In genomic region chr19:11192957-11193939, GRCh38 we compare ENCODE assay signal across 22 cellular contexts. TPM values are rescaled to one million over a fixed set of nuclear protein-coding genes. Genes with fewer than 3 reads are reported as not detected.
A peak's percentile ranks its signal among the peaks of the same experiment; 100 is the strongest.
DNase-seq lines count a peak whose midpoint lies in the region; ATAC-seq and TF ChIP-seq lines count a peak whose summit lies in the region.
"Had no signal": no experiment of that assay in that cellular context is flagged by ENCODE, and none has a peak within 500 bp of the region (broad histone marks: within the 10 kb centered on the region; RNA-seq: fewer than 3 reads in every experiment).

No MANE protein-coding gene starts in this region.

- TF ChIP-seq POLR2A in esophagus muscularis mucosa (IDR thresholded peaks at IDR 0.05; ENCODE audit: low read depth) (no peak), thyroid gland (IDR thresholded peaks at IDR 0.05) (no peak)

- H3K4me3 ChIP-seq in OCI-LY1 (ENCODE audit: low read depth, low read length, poor library complexity, severe bottlenecking) (no peak overlapping the region), esophagus muscularis mucosa (peak overlapping the region; percentile 66 to 92 (median 84)), thyroid gland (replicated peaks in 1 of 3) (no peak overlapping the region)
- H3K4me3 ChIP-seq in CD8-positive, alpha-beta T cell (ENCODE audit: low read depth, low read length) = no peak overlapping the region

- peak overlapping the region; percentile 66 for H3K27ac Mint-ChIP-seq in osteocyte (ENCODE audit: unreplicated experiment)
- no peak overlapping the region for H3K27ac Mint-ChIP-seq in CD8-positive, alpha-beta T cell
- H3K27ac Mint-ChIP-seq: activated naive CD8-positive, alpha-beta T cell; nephron progenitor cell had no signal

- peaks cover 16% of the 10 kb centered on the region for H3K36me3 Mint-ChIP-seq in osteocyte (ENCODE audit: unreplicated experiment)
- H3K36me3 Mint-ChIP-seq in CD8-positive, alpha-beta T cell = no peaks in the 10 kb centered on the region
- H3K36me3 Mint-ChIP-seq: activated naive CD8-positive, alpha-beta T cell had no signal

- H3K4me2 ChIP-seq in OCI-LY1 (ENCODE audit: low read length) = no peak overlapping the region

- peaks cover 81% of the 10 kb centered on the region for H3K4me1 ChIP-seq in OCI-LY1 (ENCODE audit: insufficient read depth, low read length, severe bottlenecking)
- peaks cover 80 to 92% (median 90%) of the 10 kb centered on the region in 4 donors for H3K4me1 ChIP-seq in esophagus muscularis mucosa
- H3K4me1 ChIP-seq in thyroid gland = peaks cover 28 to 65% of the 10 kb centered on the region in 2 donors
- H3K4me1 ChIP-seq in CD8-positive, alpha-beta T cell (ENCODE audit: insufficient read depth, low read length) = peaks cover 6% of the 10 kb centered on the region

- TF ChIP-seq CTCF in OCI-LY1 (IDR thresholded peaks at IDR 0.05; ENCODE audit: low read length) (no peak), esophagus muscularis mucosa (IDR thresholded peaks at IDR 0.05) (no peak), osteocyte (IDR thresholded peaks at IDR 0.05) (no peak), thyroid gland (IDR thresholded peaks at IDR 0.05) (no peak), GM10266 (IDR thresholded peaks at IDR 0.05; ENCODE audit: control insufficient read depth, insufficient read depth, low read depth, missing control alignments) (no peak)
- no peak for TF ChIP-seq CTCF in CD8-positive, alpha-beta T cell (IDR thresholded peaks at IDR 0.05)

- no peaks in the 10 kb centered on the region for H3K9me2 ChIP-seq in OCI-LY1 (ENCODE audit: low read depth, low read length)

- WGBS in esophagus muscularis mucosa = 68% methylated on average over 34 of the region's 68 CpGs
- 89 to 96% methylated on average over 26 to 33 of the region's 68 CpGs for WGBS in thyroid gland, 2 donors

- no peak overlapping the region for H3K9ac ChIP-seq in OCI-LY1 (ENCODE audit: low read length)

- H3K9me3 ChIP-seq in OCI-LY1 (ENCODE audit: low read length) (no peaks in the 10 kb centered on the region), esophagus muscularis mucosa (no peaks in the 10 kb centered on the region), thyroid gland (no peaks in the 10 kb centered on the region)
- no peaks in the 10 kb centered on the region for H3K9me3 ChIP-seq in CD8-positive, alpha-beta T cell (ENCODE audit: low read length)

- no peaks in the 10 kb centered on the region for H3K79me2 ChIP-seq in OCI-LY1 (ENCODE audit: insufficient read depth, low read length)

- H3K36me3 ChIP-seq in OCI-LY1 (ENCODE audit: insufficient read depth, low read length) = peaks cover 48% of the 10 kb centered on the region
- H3K36me3 ChIP-seq in esophagus muscularis mucosa = peaks cover 25 to 61% (median 57%) of the 10 kb centered on the region in 4 donors
- peaks cover 14 to 18% of the 10 kb centered on the region in 2 donors for H3K36me3 ChIP-seq in thyroid gland
- no peaks in the 10 kb centered on the region for H3K36me3 ChIP-seq in CD8-positive, alpha-beta T cell (ENCODE audit: insufficient read depth, low read length)

- no peaks in the 10 kb centered on the region for H4K20me1 ChIP-seq in OCI-LY1 (ENCODE audit: insufficient read depth, low read length)

- H3F3A ChIP-seq in OCI-LY1 (ENCODE audit: insufficient read depth, low read length) = no peaks in the 10 kb centered on the region

- no peak for ATAC-seq in GM18511 (IDR thresholded peaks at IDR 0.05; ENCODE audit: unreplicated experiment)
- ATAC-seq in CD8-positive, alpha-beta T cell = no peak
- no peak for ATAC-seq in stimulated activated naive CD8-positive, alpha-beta T cell treated with anti-CD3 and anti-CD28 coated beads, Interleukin-15, Interleukin-2, amounts not matched to agents 100 U/mL and 50 U/mL, for 24 hours

- POLR2A ChIA-PET in CD8-positive, alpha-beta T cell (lab: Charles Lee) = no interaction called here

- no peak overlapping the region for H2AFZ ChIP-seq in OCI-LY1 (ENCODE audit: low read length)

- DNase-seq in esophagus muscularis mucosa (ENCODE audit: extremely low spot score) (no peak), osteocyte (ENCODE audit: extremely low spot score, unreplicated experiment) (no peak), thyroid gland (no peak), GM10266 (ENCODE audit: extremely low spot score) (no peak)
- DNase-seq in CD8-positive, alpha-beta T cell = no peak
- DNase-seq in stimulated activated naive CD8-positive, alpha-beta T cell treated with anti-CD3 and anti-CD28 coated beads, Interleukin-15, Interleukin-2, amounts not matched to agents 100 U/mL and 50 U/mL, for 24 hours = no peak
- DNase-seq: activated T-cell treated with anti-CD3 and anti-CD28 coated beads, Interleukin-2, amount 50 U/mL, for 48 hours; brain microvascular endothelial cell; erythroblast; glutamatergic neuron; GOT3; mesendoderm; NCI-H1436; nephron progenitor cell; SHP77 had no signal

- no peaks in the 10 kb centered on the region for H3K27me3 ChIP-seq in OCI-LY1 (ENCODE audit: insufficient read depth, low read length)
- H3K27me3 ChIP-seq in esophagus muscularis mucosa = no peaks in the 10 kb centered on the region
- H3K27me3 ChIP-seq in thyroid gland = no peaks in the 10 kb centered on the region
- H3K27me3 ChIP-seq in CD8-positive, alpha-beta T cell (ENCODE audit: insufficient read depth, low read length) = peaks cover 5% of the 10 kb centered on the region
- H3K27me3 ChIP-seq: brain microvascular endothelial cell had no signal

- H3K9me3 Mint-ChIP-seq in osteocyte (ENCODE audit: unreplicated experiment) = no peaks in the 10 kb centered on the region
- H3K9me3 Mint-ChIP-seq in CD8-positive, alpha-beta T cell = no peaks in the 10 kb centered on the region
- H3K9me3 Mint-ChIP-seq: nephron progenitor cell had no signal

- CTCF ChIA-PET in CD8-positive, alpha-beta T cell (lab: Charles Lee) = no interaction called here

- intact Hi-C loops in esophagus muscularis mucosa (cut with DNase I) (no loop called here), thyroid gland (cut with DNase I) (no loop called here)
- intact Hi-C loops in CD8-positive, alpha-beta T cell (cut with DNase I, micrococcal nuclease) = no loop called here

- H3K27ac ChIP-seq in OCI-LY1 (ENCODE audit: low read depth, low read length, poor library complexity, severe bottlenecking) (peak overlapping the region; percentile 92), esophagus muscularis mucosa (replicated peaks in 1 of 4) (peak overlapping the region; percentile 89 to 98 (median 96)), thyroid gland (peak overlapping the region in 2 of 3 donors; percentile 10 to 78)
- H3K27ac ChIP-seq in CD8-positive, alpha-beta T cell (ENCODE audit: low read depth, low read length) = no peak overlapping the region
- H3K27ac ChIP-seq: brain microvascular endothelial cell, VCaP had no signal

- H3K4me3 Mint-ChIP-seq in osteocyte (ENCODE audit: unreplicated experiment) = peak overlapping the region; percentile 60
- H3K4me3 Mint-ChIP-seq in CD8-positive, alpha-beta T cell = no peak overlapping the region
- H3K4me3 Mint-ChIP-seq: activated naive CD8-positive, alpha-beta T cell; nephron progenitor cell had no signal

- TF ChIP-seq EP300 in esophagus muscularis mucosa (IDR thresholded peaks at IDR 0.05) = no peak

- peaks cover 69% of the 10 kb centered on the region for H3K4me1 Mint-ChIP-seq in osteocyte (ENCODE audit: unreplicated experiment)
- peaks cover 10% of the 10 kb centered on the region for H3K4me1 Mint-ChIP-seq in CD8-positive, alpha-beta T cell (ENCODE audit: low read depth)

- H3K27me3 Mint-ChIP-seq in osteocyte (ENCODE audit: unreplicated experiment) = no peaks in the 10 kb centered on the region
- peaks cover 9% of the 10 kb centered on the region for H3K27me3 Mint-ChIP-seq in CD8-positive, alpha-beta T cell (ENCODE audit: low read depth)
- H3K27me3 Mint-ChIP-seq: activated naive CD8-positive, alpha-beta T cell had no signal

RNA-seq across cellular contexts. Expression of gene KANK2, which starts 4.1 kb away (rescaled TPM):
- total RNA-seq in esophagus muscularis mucosa = 1,000 to 10,000 TPM; 1,125 to 1,746 (median 1,157) TPM
- 386 and 387 TPM in 2 replicates for total RNA-seq in osteocyte
- total RNA-seq in thyroid gland = 100 to 1,000 TPM; 177 to 241 (median 222) TPM
- total RNA-seq in CD8-positive, alpha-beta T cell = under 1 TPM in 1 of 2 experiments, not detected in 1; 0.22 TPM

RNA-seq across cellular contexts. Expression of gene SPC24, which starts 37.7 kb away (rescaled TPM):
- total RNA-seq in esophagus muscularis mucosa = 1 to 10 TPM; 1.4 to 6.6 (median 3.4) TPM
- total RNA-seq in osteocyte = 11.9 and 13.5 TPM in 2 replicates
- 1 to 10 TPM in 1 of 4 donors, under 1 TPM in 2, not detected in 1; 0.24 to 1.1 (median 0.78) TPM for total RNA-seq in thyroid gland
- under 1 TPM; 0.79 to 0.86 TPM for total RNA-seq in CD8-positive, alpha-beta T cell

RNA-seq across cellular contexts. Expression of gene ANGPTL8, which starts 46.2 kb away (rescaled TPM):
- total RNA-seq in esophagus muscularis mucosa (1 to 10 TPM in 1 of 4 donors, not detected in 3; 2.0 TPM), osteocyte (not detected in 2 replicates), thyroid gland (1 to 10 TPM in 1 of 4 donors, not detected in 3; 3.4 TPM)
- not detected for total RNA-seq in CD8-positive, alpha-beta T cell
- total RNA-seq: Daoy; pulmonary artery endothelial cell; T-helper 1 cell treated with Interleukin-12 subunit alpha and Interleukin-12 subunit beta and Interleukin-4 antibody, amounts not matched to agents 30 ng/mL and 1 ng/mL, for 36 hours had no signal

Comparison
In these comparisons a context has a peak if more than half of its experiments do, and no peak if none do; other contexts are left out.
1. H3K4me3 ChIP-seq: peak in esophagus muscularis mucosa (4 of 4); none in OCI-LY1 (single experiment), thyroid gland (0 of 3) and CD8-positive, alpha-beta T cell (single experiment).
2. RNA of gene KANK2, which starts 4.1 kb away (total RNA-seq): 1,125 to 1,746 TPM in esophagus muscularis mucosa, 386 to 387 TPM in osteocyte and 177 to 241 TPM in thyroid gland; 0.22 TPM in CD8-positive, alpha-beta T cell; every median in the first group is over 100 times any median in the second.